In genomic region chr5:9505215-9505614, GRCh38 we compare ENCODE assay signal across 19 cellular contexts. TPM values are rescaled to one million over a fixed set of nuclear protein-coding genes. Genes with fewer than 3 reads are reported as not detected.
"Had no signal": no experiment of that assay in that cellular context is flagged by ENCODE, and none has a peak within 500 bp of the region (broad histone marks: within the 10 kb centered on the region; RNA-seq: fewer than 3 reads in every experiment).

No MANE protein-coding gene starts in this region.

- ATAC-seq: activated CD4-positive, alpha-beta T cell treated with anti-CD3 and anti-CD28 coated beads for 36 hours; activated T-cell treated with anti-CD3 and anti-CD28 coated beads, Interleukin-2, amount 50 U/mL, for 72 hours; body of pancreas; heart right ventricle; left lung; natural killer cell had no signal

- H3K4me3 ChIP-seq: body of pancreas, heart right ventricle, left lung, spleen, thoracic aorta, upper lobe of left lung had no signal

- H3K36me3 ChIP-seq: heart right ventricle, left lung, spleen, thoracic aorta, upper lobe of left lung had no signal

- H3K27ac ChIP-seq: body of pancreas, left lung, thoracic aorta, upper lobe of left lung had no signal

- DNase-seq: activated B cell treated with CpG ODN at 0.5 μM for 24 hours; activated CD4-positive, alpha-beta T cell treated with anti-CD3 and anti-CD28 coated beads for 36 hours; activated CD4-positive, alpha-beta T cell treated with anti-CD3 and anti-CD28 coated beads, Interleukin-2, amount 50 U/mL, for 48 hours; activated effector memory CD4-positive, alpha-beta T cell treated with anti-CD3 and anti-CD28 coated beads, Interleukin-2, amount 50 U/mL, for 16 hours; activated naive CD4-positive, alpha-beta T cell treated with anti-CD3 and anti-CD28 coated beads, Interleukin-2, amount 10 ng/mL, durations not matched to agents 7 days and 5 days; activated T-cell treated with anti-CD3 and anti-CD28 coated beads, Interleukin-2, amount 50 U/mL, for 72 hours; body of pancreas; effector CD4-positive, alpha-beta T cell; heart right ventricle; left lung; midbrain; natural killer cell; spleen; stimulated activated CD4-positive, alpha-beta T cell treated with anti-CD3 and anti-CD28 coated beads, Interleukin-4, amount 100 ng/mL, for 24 hours; stimulated activated naive CD4-positive, alpha-beta T cell treated with Interleukin-2 at 50 U/mL for 16 hours; T1000; upper lobe of left lung had no signal

- H3K9me3 ChIP-seq: body of pancreas, heart right ventricle, left lung, thoracic aorta, upper lobe of left lung had no signal

- H3K4me1 ChIP-seq: left lung, spleen, upper lobe of left lung had no signal

- H3K27me3 ChIP-seq: body of pancreas, heart right ventricle, left lung, spleen, upper lobe of left lung had no signal

RNA-seq across cellular contexts. Expression of gene SEMA5A, which starts 40.7 kb away (rescaled TPM):
- total RNA-seq: activated B cell treated with CpG ODN at 0.5 μM for 24 hours; activated CD8-positive, alpha-beta memory T cell treated with anti-CD3 and anti-CD28 coated beads for 36 hours had no signal
